25 cellular contexts compared by ENCODE assay signal in the genomic region with DNA sequence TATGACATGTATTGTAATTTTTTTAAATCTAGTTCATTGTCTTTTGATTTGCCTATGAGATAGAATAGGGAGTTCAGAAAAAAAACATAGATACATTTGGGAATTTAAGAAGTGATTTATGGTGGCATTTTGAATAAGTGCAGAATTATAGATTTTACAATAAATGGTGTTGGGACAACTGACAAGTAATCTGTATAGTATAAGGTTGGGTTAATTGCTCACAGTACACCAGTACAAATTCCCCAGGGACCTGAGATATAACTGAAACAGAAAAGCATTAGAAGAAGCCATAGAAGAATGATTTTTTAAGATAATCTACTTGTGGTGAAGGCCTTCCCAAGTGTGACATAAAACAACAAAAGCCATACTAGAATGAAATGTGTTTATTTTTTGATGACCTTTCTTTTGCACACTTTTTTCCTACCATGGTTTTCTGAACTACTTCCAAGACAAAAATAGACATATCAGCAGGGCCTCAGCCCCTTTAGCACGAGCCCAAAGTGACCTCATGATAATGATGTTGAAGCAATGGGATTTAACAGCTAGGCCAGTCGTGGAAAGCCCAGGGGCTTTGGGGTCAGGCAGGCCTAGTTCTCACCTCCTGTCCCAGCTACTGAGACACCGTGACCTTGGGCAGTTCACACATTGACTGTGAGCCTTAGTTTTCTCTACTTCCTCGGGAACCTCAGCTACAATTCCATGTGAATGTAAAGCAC.
DNase-seq lines count a peak whose midpoint lies in the region; ATAC-seq, FAIRE-seq and TF ChIP-seq lines count a peak whose summit lies in the region.
"Had no signal": no experiment of that assay in that cellular context is flagged by ENCODE, and none has a peak within 500 bp of the region (broad histone marks: within the 10 kb centered on the region; RNA-seq: fewer than 3 reads in every experiment).

No MANE protein-coding gene starts in this region.

- no peaks in the 10 kb centered on the region for H3K9me2 ChIP-seq in MM.1S (replicated peaks; ENCODE audit: insufficient read depth, low read length)

- peaks cover 5% of the 10 kb centered on the region for H3K4me1 Mint-ChIP-seq in T-helper 17 cell

- H3K27ac ChIP-seq in BLaER1 (peak overlapping the region; percentile 59), MM.1S (ENCODE audit: low read length) (no peak overlapping the region), prostate gland (no peak overlapping the region)

- H3F3A ChIP-seq in MM.1S (ENCODE audit: insufficient read depth, low read length): no peaks in the 10 kb centered on the region

- intact Hi-C loops in prostate gland (cut with DNase I): no loop called here

- H3K4me3 ChIP-seq in BLaER1 (no peak overlapping the region), MM.1S (ENCODE audit: low read length) (no peak overlapping the region), prostate gland (no peak overlapping the region)

- H3K4me1 ChIP-seq in BLaER1: peaks cover 37% of the 10 kb centered on the region
- no peaks in the 10 kb centered on the region for H3K4me1 ChIP-seq in MM.1S (ENCODE audit: low read length)
- no peaks in the 10 kb centered on the region for H3K4me1 ChIP-seq in prostate gland (replicated peaks)
- H3K4me1 ChIP-seq: BE2C had no signal

- TF ChIP-seq POLR2A in prostate gland (IDR thresholded peaks at IDR 0.05): no peak

- no peaks in the 10 kb centered on the region for H3K27me3 ChIP-seq in BLaER1
- H3K27me3 ChIP-seq in MM.1S (replicated peaks; ENCODE audit: insufficient read depth, low read length): no peaks in the 10 kb centered on the region
- H3K27me3 ChIP-seq in prostate gland (replicated peaks; ENCODE audit: insufficient read depth): no peaks in the 10 kb centered on the region
- H3K27me3 ChIP-seq: BE2C had no signal

- no peak overlapping the region for H2AFZ ChIP-seq in MM.1S (ENCODE audit: low read length)

- DNase-seq in D721Med (ENCODE audit: insufficient read length, low spot score): no peak
- no peak for DNase-seq in T-helper 17 cell
- peak; percentile 43 for DNase-seq in myocyte (ENCODE audit: low read depth)
- DNase-seq in MM.1S: no peak
- DNase-seq in prostate gland (ENCODE audit: low spot score): no peak
- DNase-seq: BE2C; CD4-positive, alpha-beta T cell; COR-L47; DND-41; Kasumi-1; NCI-H1048; NCI-H1417 treated with DMSO at 0.1 percent for 48 hours; NCI-H187; NCI-H226; NCI-H510A treated with DMSO at 0.1 percent for 48 hours; NCI-H774; OCI-M1 had no signal

- H3K36me3 Mint-ChIP-seq in T-helper 17 cell (ENCODE audit: low read depth): no peaks in the 10 kb centered on the region

- H3K4me2 ChIP-seq in BLaER1: peak overlapping the region; percentile 48
- no peak overlapping the region for H3K4me2 ChIP-seq in MM.1S (ENCODE audit: low read depth, low read length)

- no peak overlapping the region for H3K4me3 Mint-ChIP-seq in T-helper 17 cell
- H3K4me3 Mint-ChIP-seq: CD4-positive, alpha-beta T cell had no signal

- H4K20me1 ChIP-seq in BLaER1 (no peaks in the 10 kb centered on the region), MM.1S (ENCODE audit: insufficient read depth, low read length) (no peaks in the 10 kb centered on the region)

- H3K27me3 Mint-ChIP-seq in T-helper 17 cell: no peaks in the 10 kb centered on the region
- H3K27me3 Mint-ChIP-seq: CD4-positive, alpha-beta T cell had no signal

- FAIRE-seq in D721Med (lab: Jason Lieb, UNC): peak; percentile 56
- FAIRE-seq: GM12892, GM18507, H1 had no signal

- 81% methylated on average over 4 of the region's 4 CpGs for WGBS in prostate gland

- no peak for ATAC-seq in T-helper 17 cell
- no peak for ATAC-seq in HG03460 (IDR thresholded peaks at IDR 0.05; ENCODE audit: unreplicated experiment)
- no peak for ATAC-seq in HG03097 (IDR thresholded peaks at IDR 0.05; ENCODE audit: low FRiP score, unreplicated experiment)
- ATAC-seq: HCT116, Right ventricle myocardium inferior had no signal

- TF ChIP-seq CTCF in D721Med (IDR thresholded peaks at IDR 0.05; ENCODE audit: insufficient read depth, missing control alignments): no peak
- TF ChIP-seq CTCF in MM.1S (IDR thresholded peaks at IDR 0.05; ENCODE audit: low read length): no peak
- TF ChIP-seq CTCF in prostate gland (IDR thresholded peaks at IDR 0.05): no peak

- peaks cover 30% of the 10 kb centered on the region for H3K9me3 ChIP-seq in BLaER1
- no peaks in the 10 kb centered on the region for H3K9me3 ChIP-seq in T-helper 17 cell (ENCODE audit: control insufficient read depth, low read length, poor library complexity, severe bottlenecking)
- H3K9me3 ChIP-seq in MM.1S (replicated peaks; ENCODE audit: insufficient read depth, low read length): no peaks in the 10 kb centered on the region
- no peaks in the 10 kb centered on the region for H3K9me3 ChIP-seq in prostate gland
- H3K9me3 ChIP-seq: BE2C had no signal

- H3K79me2 ChIP-seq in MM.1S (ENCODE audit: low read length): no peaks in the 10 kb centered on the region

- H3K9ac ChIP-seq in BLaER1 (no peak overlapping the region), MM.1S (ENCODE audit: low read length) (no peak overlapping the region)

- no peaks in the 10 kb centered on the region; the same call in 1 of the 2 replicates for H3K36me3 ChIP-seq in BLaER1
- H3K36me3 ChIP-seq in MM.1S (replicated peaks; ENCODE audit: insufficient read depth, low read length): no peaks in the 10 kb centered on the region
- no peaks in the 10 kb centered on the region for H3K36me3 ChIP-seq in prostate gland
- H3K36me3 ChIP-seq: BE2C had no signal

- peak overlapping the region; percentile 39 for H3K27ac Mint-ChIP-seq in T-helper 17 cell
- H3K27ac Mint-ChIP-seq: CD4-positive, alpha-beta T cell had no signal
